Comparison of ENCODE assay signal across 1 cellular context in the genomic region with DNA sequence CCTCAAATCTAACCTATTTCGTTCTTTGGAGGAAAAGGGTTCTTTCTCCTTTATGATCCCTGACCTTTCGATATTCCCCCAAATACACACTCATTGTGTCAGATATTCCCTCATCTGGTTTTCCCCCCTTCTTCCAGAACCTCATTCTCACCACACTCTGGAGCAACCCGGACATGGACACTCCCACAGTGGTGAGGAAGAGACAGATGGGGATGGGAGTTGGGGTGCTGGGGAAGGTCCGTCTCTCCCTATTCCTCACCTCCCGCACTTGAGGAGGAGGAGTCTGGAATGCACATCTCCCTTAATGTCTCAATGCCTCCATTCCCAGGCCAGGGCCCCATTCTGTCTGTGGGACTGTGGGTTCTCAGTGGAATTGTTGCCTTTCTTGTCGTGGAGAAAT.
TF ChIP-seq lines count a peak whose summit lies in the region.

No MANE protein-coding gene starts in this region.

TF ChIP-seq in GM12878, 131 proteins besides CTCF, POLR2A, EP300 and RAD21:
- no peak for TF ChIP-seq TCF3 (IDR thresholded peaks at IDR 0.05; ENCODE audit: borderline replicate concordance, insufficient read depth, low read depth, low read length)
- TF ChIP-seq KLF5 (IDR thresholded peaks at IDR 0.05; ENCODE audit: partially characterized antibody): no peak
- TF ChIP-seq, protein P1, sequence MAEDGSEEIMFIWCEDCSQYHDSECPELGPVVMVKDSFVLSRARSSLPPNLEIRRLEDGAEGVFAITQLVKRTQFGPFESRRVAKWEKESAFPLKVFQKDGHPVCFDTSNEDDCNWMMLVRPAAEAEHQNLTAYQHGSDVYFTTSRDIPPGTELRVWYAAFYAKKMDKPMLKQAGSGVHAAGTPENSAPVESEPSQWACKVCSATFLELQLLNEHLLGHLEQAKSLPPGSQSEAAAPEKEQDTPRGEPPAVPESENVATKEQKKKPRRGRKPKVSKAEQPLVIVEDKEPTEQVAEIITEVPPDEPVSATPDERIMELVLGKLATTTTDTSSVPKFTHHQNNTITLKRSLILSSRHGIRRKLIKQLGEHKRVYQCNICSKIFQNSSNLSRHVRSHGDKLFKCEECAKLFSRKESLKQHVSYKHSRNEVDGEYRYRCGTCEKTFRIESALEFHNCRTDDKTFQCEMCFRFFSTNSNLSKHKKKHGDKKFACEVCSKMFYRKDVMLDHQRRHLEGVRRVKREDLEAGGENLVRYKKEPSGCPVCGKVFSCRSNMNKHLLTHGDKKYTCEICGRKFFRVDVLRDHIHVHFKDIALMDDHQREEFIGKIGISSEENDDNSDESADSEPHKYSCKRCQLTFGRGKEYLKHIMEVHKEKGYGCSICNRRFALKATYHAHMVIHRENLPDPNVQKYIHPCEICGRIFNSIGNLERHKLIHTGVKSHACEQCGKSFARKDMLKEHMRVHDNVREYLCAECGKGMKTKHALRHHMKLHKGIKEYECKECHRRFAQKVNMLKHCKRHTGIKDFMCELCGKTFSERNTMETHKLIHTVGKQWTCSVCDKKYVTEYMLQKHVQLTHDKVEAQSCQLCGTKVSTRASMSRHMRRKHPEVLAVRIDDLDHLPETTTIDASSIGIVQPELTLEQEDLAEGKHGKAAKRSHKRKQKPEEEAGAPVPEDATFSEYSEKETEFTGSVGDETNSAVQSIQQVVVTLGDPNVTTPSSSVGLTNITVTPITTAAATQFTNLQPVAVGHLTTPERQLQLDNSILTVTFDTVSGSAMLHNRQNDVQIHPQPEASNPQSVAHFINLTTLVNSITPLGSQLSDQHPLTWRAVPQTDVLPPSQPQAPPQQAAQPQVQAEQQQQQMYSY (CRISPR knock-in tag; IDR thresholded peaks at IDR 0.05): no peak
- TF ChIP-seq, protein P2, sequence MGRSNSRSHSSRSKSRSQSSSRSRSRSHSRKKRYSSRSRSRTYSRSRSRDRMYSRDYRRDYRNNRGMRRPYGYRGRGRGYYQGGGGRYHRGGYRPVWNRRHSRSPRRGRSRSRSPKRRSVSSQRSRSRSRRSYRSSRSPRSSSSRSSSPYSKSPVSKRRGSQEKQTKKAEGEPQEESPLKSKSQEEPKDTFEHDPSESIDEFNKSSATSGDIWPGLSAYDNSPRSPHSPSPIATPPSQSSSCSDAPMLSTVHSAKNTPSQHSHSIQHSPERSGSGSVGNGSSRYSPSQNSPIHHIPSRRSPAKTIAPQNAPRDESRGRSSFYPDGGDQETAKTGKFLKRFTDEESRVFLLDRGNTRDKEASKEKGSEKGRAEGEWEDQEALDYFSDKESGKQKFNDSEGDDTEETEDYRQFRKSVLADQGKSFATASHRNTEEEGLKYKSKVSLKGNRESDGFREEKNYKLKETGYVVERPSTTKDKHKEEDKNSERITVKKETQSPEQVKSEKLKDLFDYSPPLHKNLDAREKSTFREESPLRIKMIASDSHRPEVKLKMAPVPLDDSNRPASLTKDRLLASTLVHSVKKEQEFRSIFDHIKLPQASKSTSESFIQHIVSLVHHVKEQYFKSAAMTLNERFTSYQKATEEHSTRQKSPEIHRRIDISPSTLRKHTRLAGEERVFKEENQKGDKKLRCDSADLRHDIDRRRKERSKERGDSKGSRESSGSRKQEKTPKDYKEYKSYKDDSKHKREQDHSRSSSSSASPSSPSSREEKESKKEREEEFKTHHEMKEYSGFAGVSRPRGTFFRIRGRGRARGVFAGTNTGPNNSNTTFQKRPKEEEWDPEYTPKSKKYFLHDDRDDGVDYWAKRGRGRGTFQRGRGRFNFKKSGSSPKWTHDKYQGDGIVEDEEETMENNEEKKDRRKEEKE (IDR thresholded peaks at IDR 0.05): no peak
- TF ChIP-seq, protein P3, sequence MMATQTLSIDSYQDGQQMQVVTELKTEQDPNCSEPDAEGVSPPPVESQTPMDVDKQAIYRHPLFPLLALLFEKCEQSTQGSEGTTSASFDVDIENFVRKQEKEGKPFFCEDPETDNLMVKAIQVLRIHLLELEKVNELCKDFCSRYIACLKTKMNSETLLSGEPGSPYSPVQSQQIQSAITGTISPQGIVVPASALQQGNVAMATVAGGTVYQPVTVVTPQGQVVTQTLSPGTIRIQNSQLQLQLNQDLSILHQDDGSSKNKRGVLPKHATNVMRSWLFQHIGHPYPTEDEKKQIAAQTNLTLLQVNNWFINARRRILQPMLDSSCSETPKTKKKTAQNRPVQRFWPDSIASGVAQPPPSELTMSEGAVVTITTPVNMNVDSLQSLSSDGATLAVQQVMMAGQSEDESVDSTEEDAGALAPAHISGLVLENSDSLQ (IDR thresholded peaks at IDR 0.05): no peak
- no peak for TF ChIP-seq GATAD2B (conservative IDR thresholded peaks at IDR 0.05; ENCODE audit: low read depth)
- TF ChIP-seq RCOR1 (conservative IDR thresholded peaks at IDR 0.05; ENCODE audit: low read depth, low read length): no peak
- no peak for TF ChIP-seq CBFB (IDR thresholded peaks at IDR 0.05; ENCODE audit: low read depth)
- TF ChIP-seq SPI1 (IDR thresholded peaks at IDR 0.05; ENCODE audit: borderline replicate concordance, insufficient read depth, low read depth, low read length): no peak
- TF ChIP-seq KDM1A (IDR thresholded peaks at IDR 0.05; ENCODE audit: borderline replicate concordance): no peak
- TF ChIP-seq CHD2 (IDR thresholded peaks at IDR 0.05; ENCODE audit: borderline replicate concordance, low read depth, low read length): no peak
- no peak for TF ChIP-seq SUZ12 (IDR thresholded peaks at IDR 0.05; ENCODE audit: unreplicated experiment)
- no peak for TF ChIP-seq ATF7 (IDR thresholded peaks at IDR 0.05; ENCODE audit: low read depth)
- TF ChIP-seq LARP7 (IDR thresholded peaks at IDR 0.05): no peak
TF ChIP-seq in GM12878: peak in this region for 0.
